Comparison of ENCODE assay signal across 8 cellular contexts in the genomic region with DNA sequence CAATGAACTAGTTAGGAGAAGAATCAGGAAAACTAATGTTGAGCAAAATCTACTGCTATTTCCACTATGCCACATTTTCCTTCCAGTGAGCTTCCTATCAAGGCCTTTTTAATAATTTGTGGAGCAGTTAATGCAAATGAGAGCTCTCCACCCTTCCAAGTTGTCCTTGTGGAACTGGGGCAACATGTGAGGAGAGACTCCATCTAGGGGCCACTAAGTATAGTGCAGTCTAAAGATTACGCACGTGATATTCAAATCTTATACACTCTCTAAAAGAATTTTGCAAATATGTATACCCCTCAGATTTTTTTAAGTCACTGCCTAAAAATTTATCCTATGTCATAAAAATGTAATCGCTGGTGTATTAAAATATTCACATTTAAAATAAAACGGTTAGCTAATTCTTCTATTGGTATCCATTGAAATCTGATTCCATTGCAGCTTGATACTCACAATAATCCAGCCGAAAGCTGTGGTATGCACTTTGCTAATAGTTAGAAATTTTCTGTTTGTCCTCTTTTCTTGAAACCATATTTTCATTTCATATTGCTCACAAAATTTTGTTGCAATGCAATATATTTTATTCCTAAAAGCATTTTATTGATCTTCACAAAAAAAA.
DNase-seq lines count a peak whose midpoint lies in the region; FAIRE-seq and TF ChIP-seq lines count a peak whose summit lies in the region.

No MANE protein-coding gene starts in this region.

- H3K4me1 ChIP-seq in parathyroid adenoma, result no peaks in the 10 kb centered on the region

- H3K9me3 Mint-ChIP-seq in endothelial cell (ENCODE audit: unreplicated experiment) (no peaks in the 10 kb centered on the region), immature natural killer cell (no peaks in the 10 kb centered on the region)

- no peak overlapping the region for H2AFZ ChIP-seq in parathyroid adenoma

- H3K9ac ChIP-seq in parathyroid adenoma, result no peak overlapping the region

- H3K4me3 ChIP-seq in parathyroid adenoma (ENCODE audit: low read depth, low read length), result no peak overlapping the region

- H3K4me1 Mint-ChIP-seq in endothelial cell (ENCODE audit: unreplicated experiment), result no peaks in the 10 kb centered on the region
- H3K4me1 Mint-ChIP-seq in immature natural killer cell, result no peaks in the 10 kb centered on the region

- H3K79me2 ChIP-seq in parathyroid adenoma, result no peaks in the 10 kb centered on the region

- H3K36me3 ChIP-seq in parathyroid adenoma (ENCODE audit: control insufficient read depth, insufficient read depth, low read length), result no peaks in the 10 kb centered on the region

- CTCF ChIA-PET in HEK293T (lab: Yijun Ruan, JAX), result interaction anchor here (0.6 to 1.7 kb wide), 8 partner anchors 9 to 881 kb away, joined by 3 to 6 read pairs (median 3); no protein-coding TSS in a partner anchor

- H3K27me3 Mint-ChIP-seq in endothelial cell (ENCODE audit: unreplicated experiment), result no peaks in the 10 kb centered on the region
- peaks cover 0 to 3% (median 0%) of the 10 kb centered on the region in 3 donors for H3K27me3 Mint-ChIP-seq in immature natural killer cell (ENCODE audit: low read depth in 3 of 3)

- FAIRE-seq in D721Med (lab: Jason Lieb, UNC), result peak; percentile 70

- POLR2A ChIA-PET in HEK293T (lab: Yijun Ruan, JAX), result no interaction called here

- H3K4me2 ChIP-seq in parathyroid adenoma (ENCODE audit: low read length), result no peak overlapping the region

- no peak for DNase-seq in D721Med (ENCODE audit: insufficient read length, low spot score)
- peak; percentile 36 for DNase-seq in HEK293T (ENCODE audit: extremely low spot score)
- DNase-seq in NCI-H774 (lab: John Stamatoyannopoulos, UW), result peak; percentile 37
- no peak for DNase-seq in endothelial cell (ENCODE audit: low spot score)
- no peak for DNase-seq in NK-92 (lab: John Stamatoyannopoulos, UW; ENCODE audit: unreplicated experiment)
- no peak for DNase-seq in activated gamma-delta T cell treated with Interleukin-2 at 50 U/mL for 16 hours
- DNase-seq in immature natural killer cell, result no peak

- H3K27ac ChIP-seq in parathyroid adenoma, result no peak overlapping the region

- H3K36me3 Mint-ChIP-seq in endothelial cell (ENCODE audit: low read depth, unreplicated experiment), result no peaks in the 10 kb centered on the region
- H3K36me3 Mint-ChIP-seq in immature natural killer cell, result no peaks in the 10 kb centered on the region

- H3K9me3 ChIP-seq in parathyroid adenoma (ENCODE audit: control insufficient read depth, low read length), result no peaks in the 10 kb centered on the region

- H3K27ac Mint-ChIP-seq in endothelial cell (ENCODE audit: unreplicated experiment) (no peak overlapping the region), immature natural killer cell (no peak overlapping the region)

- TF ChIP-seq CTCF in D721Med (IDR thresholded peaks at IDR 0.05; ENCODE audit: insufficient read depth, missing control alignments) (peak; percentile 65), endothelial cell (IDR thresholded peaks at IDR 0.05; ENCODE audit: unreplicated experiment) (peak; percentile 90), parathyroid adenoma (IDR thresholded peaks at IDR 0.05) (peak; percentile 9)

- H3K27me3 ChIP-seq in parathyroid adenoma (ENCODE audit: control insufficient read depth, insufficient read depth, low read length), result no peaks in the 10 kb centered on the region

- H3K4me3 Mint-ChIP-seq in endothelial cell (ENCODE audit: unreplicated experiment) (no peak overlapping the region), immature natural killer cell (no peak overlapping the region)

TF ChIP-seq in HEK293T, 16 proteins besides CTCF, POLR2A, EP300 and RAD21:
- TF ChIP-seq ELF4 (IDR thresholded peaks at IDR 0.05) (no peak), PKNOX1 (IDR thresholded peaks at IDR 0.05) (no peak)

Comparison
In these comparisons a context has a peak if more than half of its experiments do, and no peak if none do; other contexts are left out.
1. DNase-seq: peak in HEK293T (single experiment) and NCI-H774 (single experiment); none in D721Med (single experiment), endothelial cell (single experiment), NK-92 (single experiment), activated gamma-delta T cell treated with Interleukin-2 at 50 U/mL for 16 hours (single experiment) and immature natural killer cell (0 of 3).
2. CTCF ChIP-seq: peak in every context shown above with its lines; median percentile 90 in endothelial cell; 65 in D721Med; 9 in parathyroid adenoma.